ENCODE assay signal across 27 cellular contexts in the genomic region with DNA sequence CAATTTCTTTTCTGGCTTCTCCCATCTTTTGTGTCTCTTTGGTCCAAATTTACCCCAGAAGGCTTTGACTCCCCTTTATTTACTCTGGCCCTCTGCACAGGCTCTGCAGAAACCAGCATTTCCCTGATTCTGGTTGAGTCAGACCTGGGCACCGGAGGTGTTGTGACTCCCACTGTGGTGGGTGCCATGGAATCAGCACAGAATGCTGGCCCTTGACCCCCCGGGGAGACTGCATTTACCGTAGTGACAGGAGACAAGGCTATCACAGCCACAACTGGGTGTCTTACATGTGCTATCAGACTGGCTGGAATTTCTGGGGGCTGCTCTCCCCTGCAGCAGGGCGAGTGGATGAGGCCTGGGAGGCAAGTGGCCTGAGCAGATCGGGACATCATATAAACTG. TPM values are rescaled to one million over a fixed set of nuclear protein-coding genes. Genes with fewer than 3 reads are reported as not detected.
DNase-seq lines count a peak whose midpoint lies in the region; ATAC-seq and TF ChIP-seq lines count a peak whose summit lies in the region.
"Had no signal": no experiment of that assay in that cellular context is flagged by ENCODE, and none has a peak within 500 bp of the region (broad histone marks: within the 10 kb centered on the region; RNA-seq: fewer than 3 reads in every experiment).

No MANE protein-coding gene starts in this region.

- H2AK5ac ChIP-seq in mesendoderm (ENCODE audit: low read length), result no peak overlapping the region

- H4K5ac ChIP-seq in mesendoderm (ENCODE audit: low read length), result no peak overlapping the region

- H3K9me3 ChIP-seq in breast epithelium (no peaks in the 10 kb centered on the region), mammary epithelial cell (replicated peaks; ENCODE audit: insufficient read depth, low read length) (no peaks in the 10 kb centered on the region), endodermal cell (ENCODE audit: control insufficient read depth, low read length) (no peaks in the 10 kb centered on the region), gastrocnemius medialis (no peaks in the 10 kb centered on the region)
- H3K9me3 ChIP-seq: BE2C, HAP-1, MG63 had no signal

- CTCF ChIA-PET in mammary epithelial cell (lab: Charles Lee; ENCODE audit: low non-redundant PET), result no interaction called here

- no peaks in the 10 kb centered on the region for H3K27me3 Mint-ChIP-seq in endodermal cell (ENCODE audit: insufficient read depth)
- H3K27me3 Mint-ChIP-seq: CD8-positive, alpha-beta memory T cell had no signal

- H2BK5ac ChIP-seq in mesendoderm (ENCODE audit: low read length), result no peak overlapping the region

- H3K23ac ChIP-seq in mesendoderm (ENCODE audit: low read length), result no peak overlapping the region

- no peak overlapping the region for H3K9ac ChIP-seq in mammary epithelial cell (ENCODE audit: insufficient read depth, low read length)
- H3K9ac ChIP-seq in endodermal cell (ENCODE audit: extremely low read depth, low read length, poor library complexity, severe bottlenecking), result no peak overlapping the region
- no peak overlapping the region for H3K9ac ChIP-seq in mesendoderm (ENCODE audit: low read length)

- H3K27ac ChIP-seq in breast epithelium, result peak overlapping the region; percentile 5 to 69
- no peak overlapping the region for H3K27ac ChIP-seq in mammary epithelial cell (ENCODE audit: insufficient read depth, low read depth, low read length)
- H3K27ac ChIP-seq in endodermal cell (ENCODE audit: low read depth, low read length), result no peak overlapping the region
- H3K27ac ChIP-seq in mesendoderm (ENCODE audit: low read depth, low read length), result no peak overlapping the region
- no peak overlapping the region for H3K27ac ChIP-seq in gastrocnemius medialis

- H3K36me3 Mint-ChIP-seq in endodermal cell (ENCODE audit: low read depth), result no peaks in the 10 kb centered on the region
- H3K36me3 Mint-ChIP-seq: CD8-positive, alpha-beta memory T cell had no signal

- no peaks in the 10 kb centered on the region for H4K20me1 ChIP-seq in mammary epithelial cell (ENCODE audit: insufficient read depth, low read length)

- no peak overlapping the region for H4K8ac ChIP-seq in mesendoderm (ENCODE audit: low read depth, low read length)

- H3K4me1 ChIP-seq in breast epithelium, result no peaks in the 10 kb centered on the region
- H3K4me1 ChIP-seq in mammary epithelial cell (ENCODE audit: insufficient read depth, low read length), result no peaks in the 10 kb centered on the region
- H3K4me1 ChIP-seq in endodermal cell (ENCODE audit: control insufficient read depth, insufficient read depth, low read length), result no peaks in the 10 kb centered on the region
- H3K4me1 ChIP-seq in mesendoderm (ENCODE audit: control insufficient read depth, low read depth, low read length), result no peaks in the 10 kb centered on the region
- no peaks in the 10 kb centered on the region for H3K4me1 ChIP-seq in gastrocnemius medialis
- H3K4me1 ChIP-seq: BE2C, HAP-1 had no signal

- ATAC-seq in gastrocnemius medialis, result no peak
- ATAC-seq: Panc1 had no signal

- in situ Hi-C loops in mammary epithelial cell (cut with MboI; ENCODE audit: low sequenced_read_pairs in 2 of 2) (no loop called here), gastrocnemius medialis (cut with MboI; ENCODE audit: low sequenced_read_pairs in 4 of 4) (no loop called here)

- intact Hi-C loops in breast epithelium (cut with DNase I; ENCODE audit: low total_unique reads) (no loop called here), mammary epithelial cell (cut with micrococcal nuclease) (no loop called here), gastrocnemius medialis (cut with DNase I; ENCODE audit: low total_unique reads) (no loop called here)

- H3K27me3 ChIP-seq in breast epithelium (no peaks in the 10 kb centered on the region), mammary epithelial cell (ENCODE audit: insufficient read depth, low read length) (no peaks in the 10 kb centered on the region), endodermal cell (ENCODE audit: control insufficient read depth, insufficient read depth, low read length, poor library complexity, severe bottlenecking) (no peaks in the 10 kb centered on the region), mesendoderm (ENCODE audit: insufficient read depth, low read length, poor library complexity) (no peaks in the 10 kb centered on the region), gastrocnemius medialis (no peaks in the 10 kb centered on the region)
- H3K27me3 ChIP-seq: BE2C, MG63 had no signal

- H3K79me2 ChIP-seq in mammary epithelial cell (ENCODE audit: insufficient read depth, low read length) (peaks cover 2% of the 10 kb centered on the region), mesendoderm (ENCODE audit: control insufficient read depth, insufficient read depth, low read length) (peaks cover 4% of the 10 kb centered on the region)

- H3K4me1 Mint-ChIP-seq in endodermal cell, result peaks cover 12% of the 10 kb centered on the region
- H3K4me1 Mint-ChIP-seq: CD14-positive monocyte; CD8-positive, alpha-beta memory T cell had no signal

- H3K4me3 Mint-ChIP-seq in endodermal cell, result no peak overlapping the region
- H3K4me3 Mint-ChIP-seq: CD14-positive monocyte; CD8-positive, alpha-beta memory T cell; HFFc6 had no signal

- no TSS peak for BruUV-seq in mammary epithelial cell (replicated peaks; lab: Mats Ljungman, UMichigan)

- no peak for DNase-seq in breast epithelium (ENCODE audit: low spot score in 2 of 2)
- no peak for DNase-seq in mammary epithelial cell
- DNase-seq in endodermal cell, result peak; percentile 54
- DNase-seq in mesendoderm, result peak; percentile 40
- DNase-seq in NCI-H748 treated with DMSO at 0.1 percent for 48 hours (lab: John Stamatoyannopoulos, UW), result no peak
- DNase-seq in DMS 273 treated with DMSO at 0.1 percent for 48 hours (lab: John Stamatoyannopoulos, UW), result no peak
- DNase-seq in GM19238 (ENCODE audit: insufficient read length, low spot score), result no peak
- no peak for DNase-seq in gastrocnemius medialis
- DNase-seq: 8988T; ACHN; BE2C; Calu3; CD8-positive, alpha-beta memory T cell; DMS153; HFFc6; KBM-7; MG63; NCI-H1105 treated with DMSO at 0.1 percent for 48 hours; NCI-H146; NCI-H1930; NCI-H446 treated with DMSO at 0.1 percent for 48 hours; NCI-H526; SHP77 treated with DMSO at 0.1 percent for 48 hours had no signal

- no peaks in the 10 kb centered on the region for H3K9me3 Mint-ChIP-seq in endodermal cell

- dilution Hi-C loops in mammary epithelial cell (cut with HindIII; ENCODE audit: low sequenced_read_pairs), result no loop called here

- H3K4me3 ChIP-seq in breast epithelium, result no peak overlapping the region
- H3K4me3 ChIP-seq in mammary epithelial cell (replicated peaks in 1 of 3; ENCODE audit: insufficient read depth in 1 of 3, low read depth in 2 of 3, low read length in 3 of 3), result no peak overlapping the region
- H3K4me3 ChIP-seq in endodermal cell (ENCODE audit: low read length), result no peak overlapping the region
- no peak overlapping the region for H3K4me3 ChIP-seq in mesendoderm (ENCODE audit: low read length)
- no peak overlapping the region for H3K4me3 ChIP-seq in gastrocnemius medialis
- H3K4me3 ChIP-seq: HAP-1, MG63 had no signal

- H3K27ac Mint-ChIP-seq in endodermal cell, result peak overlapping the region; percentile 22
- H3K27ac Mint-ChIP-seq: CD8-positive, alpha-beta memory T cell; HFFc6 had no signal

- H3K56ac ChIP-seq in mesendoderm (ENCODE audit: low read length), result no peak overlapping the region

- 89% methylated on average over 3 of the region's 5 CpGs for WGBS in mammary epithelial cell (ENCODE audit: low coverage, missing lambda C conversion rate)
- WGBS in endodermal cell (ENCODE audit: insufficient coverage in 1 of 2, insufficient read length in 1 of 2), 2 experiments, result 84 to 87% methylated on average over 4 to 5 of the region's 5 CpGs
- no CpG with 5 or more reads among the region's 5 CpGs for WGBS in mesendoderm (ENCODE audit: extremely low coverage, insufficient coverage, low lambda C conversion rate)

- peaks cover 4% of the 10 kb centered on the region for H3K79me1 ChIP-seq in mesendoderm (ENCODE audit: low read length)

- TF ChIP-seq CTCF in breast epithelium (IDR thresholded peaks at IDR 0.05), result no peak
- TF ChIP-seq CTCF in mammary epithelial cell (conservative IDR thresholded peaks at IDR 0.05 in 1 of 2, IDR thresholded peaks at IDR 0.05 in 1 of 2; ENCODE audit: extremely low read depth in 1 of 2, insufficient read depth in 1 of 2, low read depth in 1 of 2, low read length in 2 of 2), result no peak
- TF ChIP-seq CTCF in endodermal cell (conservative IDR thresholded peaks at IDR 0.05), result no peak
- no peak for TF ChIP-seq CTCF in gastrocnemius medialis (IDR thresholded peaks at IDR 0.05 in 4 of 5, conservative IDR thresholded peaks at IDR 0.05 in 1 of 5)

- no peak overlapping the region for H3K18ac ChIP-seq in mesendoderm (ENCODE audit: low read length)

- no peak overlapping the region for H2BK120ac ChIP-seq in mesendoderm (ENCODE audit: low read depth, low read length)

- H3K4ac ChIP-seq in mesendoderm (ENCODE audit: low read depth, low read length), result no peak overlapping the region

- no peak overlapping the region for H2BK15ac ChIP-seq in mesendoderm (replicated peaks; ENCODE audit: low read depth)

- H2AFZ ChIP-seq in mammary epithelial cell (ENCODE audit: low read depth, low read length), result no peak overlapping the region

- TF ChIP-seq POLR2A in breast epithelium (IDR thresholded peaks at IDR 0.05) (no peak), gastrocnemius medialis (IDR thresholded peaks at IDR 0.05) (no peak)

- H3K36me3 ChIP-seq in breast epithelium (no peaks in the 10 kb centered on the region), mammary epithelial cell (ENCODE audit: insufficient read depth, low read length) (no peaks in the 10 kb centered on the region), endodermal cell (ENCODE audit: control insufficient read depth, insufficient read depth, low read length) (no peaks in the 10 kb centered on the region), mesendoderm (ENCODE audit: control insufficient read depth, insufficient read depth, low read length) (no peaks in the 10 kb centered on the region), gastrocnemius medialis (no peaks in the 10 kb centered on the region)
- H3K36me3 ChIP-seq: BE2C, HAP-1, MG63 had no signal

- no peak overlapping the region for H3K4me2 ChIP-seq in mammary epithelial cell (ENCODE audit: insufficient read depth, low read depth, low read length)
- H3K4me2 ChIP-seq in mesendoderm (ENCODE audit: low read length), result no peak overlapping the region

RNA-seq across cellular contexts. Expression of gene PLXDC2, which starts 37.6 kb away (rescaled TPM):
- total RNA-seq in breast epithelium, result 100 to 1,000 TPM in 2 of 3 donors, 10 to 100 TPM in 1; 63.9 to 125 (median 101) TPM
- total RNA-seq in mammary epithelial cell, result 100 to 1,000 TPM in 1 of 2 donors, 10 to 100 TPM in 1; 20.0 to 124 TPM
- polyA plus RNA-seq in mammary epithelial cell, result 13.0 TPM
- 24.5 TPM for polyA minus RNA-seq in mammary epithelial cell
- total RNA-seq in endodermal cell, result 10 to 100 TPM; 19.5 to 26.4 TPM
- 10.5 TPM for polyA plus RNA-seq in endodermal cell (2013, experiment 1 of 2)
- 10.9 TPM for polyA plus RNA-seq in endodermal cell (2013, experiment 2 of 2)
- polyA plus RNA-seq in mesendoderm (2013, experiment 1 of 2), result 14.9 TPM
- 15.6 TPM for polyA plus RNA-seq in mesendoderm (2013, experiment 2 of 2)
- 10 to 100 TPM; 13.9 to 19.6 (median 15.0) TPM for total RNA-seq in gastrocnemius medialis
- total RNA-seq: Calu3, OCI-LY7 had no signal

Comparison
In these comparisons a context has a peak if more than half of its experiments do, and no peak if none do; other contexts are left out.
1. H3K27ac ChIP-seq: peak in breast epithelium (2 of 2); none in mammary epithelial cell (single experiment), endodermal cell (single experiment), mesendoderm (single experiment) and gastrocnemius medialis (0 of 4).
2. DNase-seq: peak in endodermal cell (single experiment) and mesendoderm (single experiment); none in breast epithelium (0 of 2), mammary epithelial cell (single experiment), NCI-H748 treated with DMSO at 0.1 percent for 48 hours (single experiment), DMS 273 treated with DMSO at 0.1 percent for 48 hours (single experiment), GM19238 (single experiment) and gastrocnemius medialis (0 of 2).